Comparison of ENCODE assay signal across 8 cellular contexts in the genomic region with DNA sequence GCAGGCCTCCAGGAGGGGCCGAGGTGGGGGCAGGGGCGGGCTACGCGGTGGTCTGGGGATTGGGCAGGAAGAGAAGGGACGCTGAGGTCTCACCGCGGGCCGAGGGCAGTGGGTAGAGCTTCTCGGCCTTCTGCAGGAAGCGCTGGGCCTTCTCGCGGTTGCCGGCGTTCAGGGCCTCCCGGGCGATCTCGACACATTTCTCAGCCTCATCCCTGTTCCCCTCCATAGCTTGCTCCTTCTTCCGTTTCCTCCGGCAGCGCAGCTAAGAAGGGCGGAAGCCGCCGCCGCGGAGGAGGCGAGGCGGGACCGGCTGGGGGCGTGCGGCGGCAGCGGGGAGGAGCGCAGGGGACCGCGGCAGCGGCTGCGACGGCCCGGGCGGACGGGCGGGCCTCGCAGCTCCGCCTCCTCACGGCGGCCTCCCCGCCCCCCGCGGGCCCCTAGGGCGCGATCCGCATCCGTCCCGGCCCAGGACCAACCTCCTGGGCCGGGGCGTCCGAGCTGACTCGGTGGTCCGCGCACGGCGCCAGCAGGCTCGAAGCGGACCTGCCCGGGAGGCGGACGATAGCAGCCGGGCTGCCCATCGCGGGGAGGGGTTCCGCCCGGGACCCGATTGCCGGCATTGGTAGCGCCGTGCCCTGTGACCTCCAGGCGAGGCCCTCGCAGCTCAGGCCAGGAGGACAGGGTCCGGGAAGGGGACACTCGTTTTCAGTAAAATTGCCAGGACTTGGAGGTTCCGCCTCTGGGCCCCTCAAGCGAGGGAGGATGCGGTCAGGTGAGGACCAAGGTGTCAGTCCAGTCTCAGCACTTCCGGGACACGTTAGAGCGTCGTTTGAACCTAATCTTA. TPM values are rescaled to one million over a fixed set of nuclear protein-coding genes. Genes with fewer than 3 reads are reported as not detected.
DNase-seq lines count a peak whose midpoint lies in the region; ATAC-seq and TF ChIP-seq lines count a peak whose summit lies in the region.

A gene (minus strand): TSS at position 273 of the 844 bp plus-strand sequence. CDS start 47 bp downstream, at position 226.

- no peak within 1 kb of the TSS for H2AFZ ChIP-seq in OCI-LY1 (ENCODE audit: low read length)

- H3K9me2 ChIP-seq in OCI-LY1 (ENCODE audit: low read depth, low read length) = no peaks in the 10 kb centered on the region

- H3K36me3 ChIP-seq in OCI-LY1 (ENCODE audit: insufficient read depth, low read length) = peaks cover 51% of the 10 kb centered on the region

- no peaks in the 10 kb centered on the region for H3K27me3 ChIP-seq in OCI-LY1 (ENCODE audit: insufficient read depth, low read length)

- no peaks in the 10 kb centered on the region for H3K9me3 ChIP-seq in OCI-LY1 (ENCODE audit: low read length)

- H3K79me2 ChIP-seq in OCI-LY1 (ENCODE audit: insufficient read depth, low read length) = peaks cover 56% of the 10 kb centered on the region

- peaks cover 10% of the 10 kb centered on the region for H3F3A ChIP-seq in OCI-LY1 (ENCODE audit: insufficient read depth, low read length)

- DNase-seq in CD1c-positive myeloid dendritic cell (ENCODE audit: extremely low spot score) (peak; percentile 91), activated T-cell treated with anti-CD3 and anti-CD28 coated beads for 1 hour (ENCODE audit: low read depth) (peak; percentile 70), epithelial cell of prostate (ENCODE audit: low read depth, low spot score) (no peak), mucosa of gallbladder (ENCODE audit: low spot score) (peak; percentile 69)
- peak; percentile 37 to 57 for DNase-seq in stimulated activated CD8-positive, alpha-beta memory T cell treated with anti-CD3 and anti-CD28 coated beads, Interleukin-4, amount 100 ng/mL, for 4 hours (ENCODE audit: low read depth in 2 of 2, low spot score in 1 of 2)

- peak; percentile 40 for ATAC-seq in GM19328 (IDR thresholded peaks at IDR 0.05; ENCODE audit: unreplicated experiment)
- ATAC-seq in HG03469 (IDR thresholded peaks at IDR 0.05; ENCODE audit: unreplicated experiment) = peak; percentile 24

- H3K27ac ChIP-seq in OCI-LY1 (ENCODE audit: low read depth, low read length, poor library complexity, severe bottlenecking) = peak within 1 kb of the TSS; percentile 94
- peak within 1 kb of the TSS; percentile 95 for H3K27ac ChIP-seq in epithelial cell of prostate

- no peaks in the 10 kb centered on the region for H4K20me1 ChIP-seq in OCI-LY1 (ENCODE audit: insufficient read depth, low read length)

- no peak for TF ChIP-seq CTCF in OCI-LY1 (IDR thresholded peaks at IDR 0.05; ENCODE audit: low read length)

- H3K4me2 ChIP-seq in OCI-LY1 (ENCODE audit: low read length) = peak within 1 kb of the TSS; percentile 87

- H3K9ac ChIP-seq in OCI-LY1 (ENCODE audit: low read length) = peak within 1 kb of the TSS; percentile 99

- H3K4me3 ChIP-seq in OCI-LY1 (ENCODE audit: low read depth, low read length, poor library complexity, severe bottlenecking) = peak within 1 kb of the TSS; percentile 99

- peaks cover 53% of the 10 kb centered on the region for H3K4me1 ChIP-seq in OCI-LY1 (ENCODE audit: insufficient read depth, low read length, severe bottlenecking)

RNA-seq across cellular contexts. Expression of the gene that starts here (rescaled TPM):
- total RNA-seq in mucosa of gallbladder = 50.8 TPM
